Comparison of ENCODE assay signal across 8 cellular contexts in the genomic region with DNA sequence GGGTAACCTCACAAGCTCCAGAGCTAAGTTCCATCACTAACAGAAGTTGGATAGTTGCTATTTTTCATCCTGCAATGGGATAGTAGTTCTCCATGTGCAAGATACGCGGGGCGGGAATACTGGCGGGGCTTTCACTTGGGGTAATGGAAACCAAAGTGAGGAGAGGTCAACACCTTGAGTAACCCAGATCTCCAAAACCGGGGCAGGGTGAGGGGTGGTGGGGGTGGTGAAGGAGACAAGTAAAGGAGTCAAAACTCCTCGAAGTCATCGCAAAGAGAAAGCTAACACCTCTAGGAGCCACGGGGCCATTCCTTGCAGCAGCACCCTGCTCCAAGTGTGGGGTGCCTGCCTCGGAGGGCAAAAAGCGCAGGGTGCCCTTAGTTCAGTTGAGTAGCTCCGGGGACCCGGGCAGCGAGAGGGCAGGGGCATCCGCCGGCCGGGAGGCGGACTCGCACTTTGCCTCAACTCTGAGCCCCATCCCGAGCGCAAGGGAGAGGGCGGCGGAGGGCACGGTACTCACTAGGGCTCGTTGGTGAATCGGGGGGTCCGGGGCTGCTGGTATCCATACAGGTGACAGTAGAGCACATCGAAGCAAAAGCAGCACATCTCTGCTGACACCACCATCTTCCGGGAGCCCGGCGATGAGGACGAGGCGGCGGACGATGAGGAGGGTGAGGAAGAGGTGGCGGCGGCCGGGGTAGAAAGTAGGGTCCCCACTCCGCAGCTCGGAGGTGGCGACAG. TPM values are rescaled to one million over a fixed set of nuclear protein-coding genes. Genes with fewer than 3 reads are reported as not detected.
A peak's percentile ranks its signal among the peaks of the same experiment; 100 is the strongest.
DNase-seq lines count a peak whose midpoint lies in the region; ATAC-seq, FAIRE-seq and TF ChIP-seq lines count a peak whose summit lies in the region.

No MANE protein-coding gene starts in this region.

- peaks cover 32% of the 10 kb centered on the region for H3K4me1 Mint-ChIP-seq in activated B cell treated with CpG ODN at 0.5 μM for 24 hours

- intact Hi-C loops in activated B cell treated with CpG ODN at 0.5 μM for 24 hours (cut with micrococcal nuclease), result loop anchor here (5.0 kb wide), 3 partner anchors 35 to 1365 kb away; partner anchors contain the start of gene ALG13
- intact Hi-C loops in lower leg skin (cut with DNase I; ENCODE audit: low total_unique reads), result no loop called here

- FAIRE-seq in GM19239 (lab: Jason Lieb, UNC), result peak; percentile 77

- no peaks in the 10 kb centered on the region for H3K9me3 Mint-ChIP-seq in activated B cell treated with CpG ODN at 0.5 μM for 24 hours

- peak; percentile 30 for DNase-seq in AG20443 (ENCODE audit: low spot score)
- no peak for DNase-seq in GM19239 (ENCODE audit: insufficient read length, low spot score)
- peak; percentile 28 for DNase-seq in activated B cell treated with CpG ODN at 0.5 μM for 24 hours
- no peak for DNase-seq in choroid plexus epithelial cell (ENCODE audit: low read depth)
- DNase-seq in lower leg skin (ENCODE audit: low spot score in 2 of 2), result peak; percentile 13 to 87
- peak; percentile 7 for DNase-seq in stimulated activated CD8-positive, alpha-beta memory T cell treated with anti-CD3 and anti-CD28 coated beads, Interleukin-12 subunit alpha, Interleukin-12 subunit beta, amount 100 ng/mL, for 1 hour (ENCODE audit: low read depth)
- no peak for DNase-seq in epidermal melanocyte (ENCODE audit: insufficient read length, low spot score)

- WGBS in lower leg skin, 2 donors, result 0 to 40% methylated on average over 16 to 35 of the region's 40 CpGs

- H3K4me3 ChIP-seq in choroid plexus epithelial cell (ENCODE audit: low read depth, low read length), result peak overlapping the region; percentile 77
- H3K4me3 ChIP-seq in lower leg skin (ENCODE audit: low read depth, poor library complexity, severe bottlenecking), result peak overlapping the region; percentile 47

- ATAC-seq in HG03432 (IDR thresholded peaks at IDR 0.05; ENCODE audit: unreplicated experiment) (peak; percentile 19), activated B cell treated with CpG ODN at 0.5 μM for 24 hours (ENCODE audit: low read depth) (peak; percentile 12)

- POLR2A ChIA-PET in activated B cell treated with CpG ODN at 0.5 μM for 24 hours (lab: Charles Lee), result interaction anchor here (0.7 to 3.7 kb wide), 8 partner anchors 24 to 584 kb away, joined by 3 to 14 read pairs (median 5); partner anchors contain the start of gene ACSL4

- H3K36me3 Mint-ChIP-seq in activated B cell treated with CpG ODN at 0.5 μM for 24 hours (ENCODE audit: low read depth), result peaks cover 2% of the 10 kb centered on the region

- CTCF ChIA-PET in activated B cell treated with CpG ODN at 0.5 μM for 24 hours (lab: Charles Lee), result interaction anchor here (0.6 to 1.3 kb wide), 3 partner anchors 47 to 162 kb away, joined by 3 read pairs; no protein-coding TSS in a partner anchor

- no peaks in the 10 kb centered on the region for H3K27me3 Mint-ChIP-seq in activated B cell treated with CpG ODN at 0.5 μM for 24 hours

- TF ChIP-seq CTCF in activated B cell treated with CpG ODN at 0.5 μM for 24 hours (IDR thresholded peaks at IDR 0.05) (no peak), choroid plexus epithelial cell (conservative IDR thresholded peaks at IDR 0.05; ENCODE audit: low read depth, low read length) (no peak), lower leg skin (IDR thresholded peaks at IDR 0.05) (no peak)

- TF ChIP-seq POLR2A in lower leg skin (IDR thresholded peaks at IDR 0.05), result no peak

- peak overlapping the region; percentile 94 for H3K4me3 Mint-ChIP-seq in activated B cell treated with CpG ODN at 0.5 μM for 24 hours

- peak overlapping the region; percentile 74 for H3K27ac Mint-ChIP-seq in activated B cell treated with CpG ODN at 0.5 μM for 24 hours

RNA-seq across cellular contexts. Expression of gene AMMECR1, which starts 0.6 kb away (rescaled TPM):
- total RNA-seq in activated B cell treated with CpG ODN at 0.5 μM for 24 hours (9.0 and 10.8 TPM in 2 replicates), lower leg skin (10 to 100 TPM in 2 of 4 donors, 1 to 10 TPM in 2; 7.1 to 15.3 (median 11.0) TPM)

RNA-seq across cellular contexts. Expression of gene RTL9, which starts 41.4 kb away (rescaled TPM):
- total RNA-seq in activated B cell treated with CpG ODN at 0.5 μM for 24 hours (not detected in 2 replicates), lower leg skin (under 1 TPM in 1 of 4 donors, not detected in 3; 0.30 TPM)

Comparison
In these comparisons a context has a peak if more than half of its experiments do, and no peak if none do; other contexts are left out.
1. DNase-seq: peak in AG20443 (single experiment), activated B cell treated with CpG ODN at 0.5 μM for 24 hours (single experiment), lower leg skin (2 of 2) and stimulated activated CD8-positive, alpha-beta memory T cell treated with anti-CD3 and anti-CD28 coated beads, Interleukin-12 subunit alpha, Interleukin-12 subunit beta, amount 100 ng/mL, for 1 hour (single experiment); none in GM19239 (single experiment), choroid plexus epithelial cell (single experiment) and epidermal melanocyte (single experiment).